In the genomic region with DNA sequence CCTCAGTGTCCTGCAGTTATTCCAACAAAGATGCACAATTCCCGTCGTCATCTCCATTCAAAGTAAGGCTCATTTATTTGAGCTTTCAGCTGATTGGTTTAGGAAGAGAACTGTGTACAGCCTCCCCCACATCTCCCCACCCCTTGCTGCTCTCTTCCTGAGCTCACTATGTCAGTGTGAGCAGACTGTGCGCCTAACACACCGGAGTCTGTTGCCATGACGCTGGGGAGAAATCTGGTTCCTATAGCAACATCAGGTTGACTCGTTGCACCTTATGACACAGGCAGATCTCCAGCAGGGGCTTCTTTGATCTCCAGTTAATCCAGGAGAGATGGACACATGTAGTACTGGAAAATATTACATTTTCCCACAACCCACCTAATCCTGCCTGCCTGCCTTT, we compare ENCODE assay signal across 18 cellular contexts.
"Had no signal": no experiment of that assay in that cellular context is flagged by ENCODE, and none has a peak within 500 bp of the region (broad histone marks: within the 10 kb centered on the region; RNA-seq: fewer than 3 reads in every experiment).

No MANE protein-coding gene starts in this region.

- DNase-seq: activated CD4-positive, alpha-beta T cell treated with anti-CD3 and anti-CD28 coated beads for 1 hour; amniotic stem cell; foreskin melanocyte; mammary epithelial cell; mucosa of descending colon; naive B cell; pancreas; right lobe of liver; stimulated activated CD4-positive, alpha-beta T cell treated with anti-CD3 and anti-CD28 coated beads, Interleukin-4, amount 100 ng/mL, for 1 hour; stimulated activated naive CD8-positive, alpha-beta T cell treated with anti-CD3 and anti-CD28 coated beads, Interleukin-15, amount 100 ng/mL, for 72 hours; T-helper 2 cell; transverse colon; WERI-Rb-1 had no signal

- ATAC-seq: left lobe of liver; mucosa of descending colon; pancreas; right lobe of liver; stimulated activated naive CD8-positive, alpha-beta T cell treated with anti-CD3 and anti-CD28 coated beads, Interleukin-15, amount 100 ng/mL, for 72 hours had no signal

- H3K27ac ChIP-seq: cardiac muscle cell, dorsolateral prefrontal cortex, pancreas, right lobe of liver, suprapubic skin, vagina, WERI-Rb-1 had no signal
